Comparison of ENCODE assay signal across 11 cellular contexts in genomic region chr9:30846644-30847043, GRCh38.
A peak's percentile ranks its signal among the peaks of the same experiment; 100 is the strongest.
DNase-seq lines count a peak whose midpoint lies in the region; ATAC-seq lines count a peak whose summit lies in the region.
"Had no signal": no experiment of that assay in that cellular context is flagged by ENCODE, and none has a peak within 500 bp of the region (broad histone marks: within the 10 kb centered on the region; RNA-seq: fewer than 3 reads in every experiment).

No MANE protein-coding gene starts in this region.

- intact Hi-C loops in sciatic nerve (cut with DNase I): no loop called here

- DNase-seq in DMS 273 (lab: John Stamatoyannopoulos, UW; ENCODE audit: unreplicated experiment): peak; percentile 9
- DNase-seq in DMS 273 treated with DMSO at 0.1 percent for 48 hours (lab: John Stamatoyannopoulos, UW): no peak
- peak; percentile 30 for DNase-seq in NCI-H446 treated with DMSO at 0.1 percent for 48 hours (lab: John Stamatoyannopoulos, UW)
- DNase-seq in medulla oblongata (ENCODE audit: extremely low spot score): peak; percentile 3
- DNase-seq in sciatic nerve (ENCODE audit: low spot score): no peak
- no peak for DNase-seq in NCI-H510A treated with DMSO at 0.1 percent for 48 hours (lab: John Stamatoyannopoulos, UW)
- no peak for DNase-seq in activated T-cell treated with anti-CD3 and anti-CD28 coated beads, Interleukin-2, amount 50 U/mL, for 48 hours
- no peak for DNase-seq in SKM-1 treated with dmso at 0.1 percent for 144 hours (lab: John Stamatoyannopoulos, UW; ENCODE audit: unreplicated experiment)
- DNase-seq: Caco-2; CD8-positive, alpha-beta memory T cell; GM23248 had no signal

- ATAC-seq in sciatic nerve: peak; percentile 46

Comparison
In these comparisons a context has a peak if more than half of its experiments do, and no peak if none do; other contexts are left out.
1. DNase-seq: peak in DMS 273 (single experiment), NCI-H446 treated with DMSO at 0.1 percent for 48 hours (single experiment) and medulla oblongata (single experiment); none in DMS 273 treated with DMSO at 0.1 percent for 48 hours (single experiment), sciatic nerve (single experiment), NCI-H510A treated with DMSO at 0.1 percent for 48 hours (single experiment), activated T-cell treated with anti-CD3 and anti-CD28 coated beads, Interleukin-2, amount 50 U/mL, for 48 hours (0 of 2) and SKM-1 treated with dmso at 0.1 percent for 144 hours (single experiment).